Comparison of ENCODE assay signal across 24 cellular contexts in genomic region chr5:24385070-24385469, GRCh38.
A peak's percentile ranks its signal among the peaks of the same experiment; 100 is the strongest.
DNase-seq lines count a peak whose midpoint lies in the region; ATAC-seq and TF ChIP-seq lines count a peak whose summit lies in the region.
"Had no signal": no experiment of that assay in that cellular context is flagged by ENCODE, and none has a peak within 500 bp of the region (broad histone marks: within the 10 kb centered on the region; RNA-seq: fewer than 3 reads in every experiment).

No MANE protein-coding gene starts in this region.

- H3K9me3 ChIP-seq in endocrine pancreas (ENCODE audit: control insufficient read depth, low read length) = no peaks in the 10 kb centered on the region
- H3K9me3 ChIP-seq in left ventricle myocardium inferior (replicated peaks) = peaks cover 23% of the 10 kb centered on the region
- H3K9me3 ChIP-seq: Peyer's patch, SK-N-SH had no signal

- no peaks in the 10 kb centered on the region for H3K27me3 ChIP-seq in endocrine pancreas (ENCODE audit: control insufficient read depth, insufficient read depth, low read length)
- no peaks in the 10 kb centered on the region for H3K27me3 ChIP-seq in left ventricle myocardium inferior (ENCODE audit: low read depth)
- H3K27me3 ChIP-seq: BLaER1, Peyer's patch had no signal

- TF ChIP-seq CTCF in left ventricle myocardium inferior (IDR thresholded peaks at IDR 0.05; ENCODE audit: borderline replicate concordance) = no peak

- H3K4me3 ChIP-seq in endocrine pancreas (ENCODE audit: control insufficient read depth, insufficient read depth, low read length) = peak overlapping the region; percentile 5
- no peak overlapping the region for H3K4me3 ChIP-seq in left ventricle myocardium inferior
- H3K4me3 ChIP-seq: BLaER1, Peyer's patch had no signal

- no peak for ATAC-seq in GM21528 (IDR thresholded peaks at IDR 0.05; ENCODE audit: low FRiP score, unreplicated experiment)
- ATAC-seq: T-cell had no signal

- H3K36me3 ChIP-seq in endocrine pancreas (ENCODE audit: control insufficient read depth, insufficient read depth, low read length) = no peaks in the 10 kb centered on the region
- no peaks in the 10 kb centered on the region for H3K36me3 ChIP-seq in left ventricle myocardium inferior
- H3K36me3 ChIP-seq: BLaER1, Peyer's patch had no signal

- intact Hi-C loops in left ventricle myocardium inferior (cut with micrococcal nuclease) = no loop called here

- H3K9ac ChIP-seq in endocrine pancreas (ENCODE audit: control insufficient read depth, insufficient read depth, low read length) = no peak overlapping the region
- H3K9ac ChIP-seq: BLaER1, SK-N-SH had no signal

- peaks cover 7% of the 10 kb centered on the region for H3K4me1 ChIP-seq in endocrine pancreas (ENCODE audit: control insufficient read depth, insufficient read depth, low read length)
- H3K4me1 ChIP-seq in left ventricle myocardium inferior = no peaks in the 10 kb centered on the region
- H3K4me1 ChIP-seq: BLaER1, Peyer's patch had no signal

- peak; percentile 28 for DNase-seq in NCI-H748 (lab: John Stamatoyannopoulos, UW; ENCODE audit: unreplicated experiment)
- DNase-seq in NCI-H748 treated with DMSO at 0.1 percent for 48 hours (lab: John Stamatoyannopoulos, UW) = no peak
- DNase-seq in NCI-H774 (lab: John Stamatoyannopoulos, UW) = peak; percentile 34
- peak; percentile 12 for DNase-seq in renal cortical epithelial cell (ENCODE audit: low read depth)
- DNase-seq in left ventricle myocardium inferior = no peak
- DNase-seq in HPDE6-E6E7 (ENCODE audit: extremely low spot score) = no peak
- DNase-seq: 8988T; CD4-positive, CD25-positive, alpha-beta regulatory T cell; GDM1; Kasumi-1; MV-4-11; NCI-H1105; NCI-H1436 treated with DMSO at 0.1 percent for 48 hours; NCI-H187 treated with DMSO at 0.1 percent for 48 hours; NCI-H2227 treated with DMSO at 0.1 percent for 48 hours; NCI-H524; OCI-M1; Peyer's patch; SK-N-SH; T-cell had no signal

- no peak overlapping the region for H3K27ac ChIP-seq in left ventricle myocardium inferior (replicated peaks)
- H3K27ac ChIP-seq: BLaER1, HL-60, Peyer's patch had no signal

Comparison
In these comparisons a context has a peak if more than half of its experiments do, and no peak if none do; other contexts are left out.
1. DNase-seq: peak in NCI-H748 (single experiment), NCI-H774 (single experiment) and renal cortical epithelial cell (single experiment); none in NCI-H748 treated with DMSO at 0.1 percent for 48 hours (single experiment), left ventricle myocardium inferior (single experiment) and HPDE6-E6E7 (single experiment).